ENCODE assay signal across 14 cellular contexts in the genomic region with DNA sequence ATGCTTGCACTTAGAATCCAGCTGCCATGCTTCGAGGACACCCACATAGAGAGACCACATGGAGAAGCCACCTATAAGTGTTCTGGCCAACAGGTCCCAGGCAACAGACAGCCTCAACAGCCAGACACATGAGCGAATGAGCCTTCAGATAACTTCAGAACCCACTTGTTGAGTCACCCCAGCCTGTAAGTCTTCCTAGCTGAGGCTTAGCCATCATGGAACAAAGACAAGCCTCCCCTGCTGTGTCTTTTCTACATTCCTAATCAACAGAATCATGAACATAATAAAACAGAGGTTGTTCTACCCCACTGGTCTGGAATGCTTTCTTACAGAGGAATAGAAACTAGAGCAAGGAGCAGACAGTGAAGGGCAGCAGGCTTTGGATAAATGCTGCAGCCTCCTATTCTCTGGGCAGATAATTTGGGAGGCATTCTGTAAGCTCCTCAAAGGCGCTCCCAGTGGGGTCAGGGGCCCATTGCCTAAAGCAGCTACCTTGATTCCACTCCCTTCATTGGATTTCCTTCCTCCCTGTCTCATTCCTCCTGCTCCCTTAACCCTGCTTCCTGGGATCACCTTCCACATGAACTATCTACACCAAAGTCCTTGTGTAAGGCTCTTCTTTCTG. TPM values are rescaled to one million over a fixed set of nuclear protein-coding genes. Genes with fewer than 3 reads are reported as not detected.
DNase-seq lines count a peak whose midpoint lies in the region; ATAC-seq and TF ChIP-seq lines count a peak whose summit lies in the region.
"Had no signal": no experiment of that assay in that cellular context is flagged by ENCODE, and none has a peak within 500 bp of the region (broad histone marks: within the 10 kb centered on the region; RNA-seq: fewer than 3 reads in every experiment).

No MANE protein-coding gene starts in this region.

- H2BK5ac ChIP-seq in IMR-90 (ENCODE audit: low read depth, low read length, poor library complexity, severe bottlenecking): no peak overlapping the region

- no peaks in the 10 kb centered on the region for H3K9me3 Mint-ChIP-seq in endodermal cell
- H3K9me3 Mint-ChIP-seq: activated T-cell treated with anti-CD3 and anti-CD28 coated beads, Interleukin-2, amount 50 U/mL, for 72 hours; stimulated activated naive CD8-positive, alpha-beta T cell treated with anti-CD3 and anti-CD28 coated beads, Interleukin-15, amount 100 ng/mL, for 72 hours had no signal

- no peak overlapping the region for H3K4me3 Mint-ChIP-seq in endodermal cell
- H3K4me3 Mint-ChIP-seq: activated T-cell treated with anti-CD3 and anti-CD28 coated beads, Interleukin-2, amount 50 U/mL, for 72 hours; stimulated activated naive CD8-positive, alpha-beta T cell treated with anti-CD3 and anti-CD28 coated beads, Interleukin-15, amount 100 ng/mL, for 72 hours had no signal

- in situ Hi-C loops in IMR-90 (cut with MboI; ENCODE audit: low sequenced_read_pairs): no loop called here

- no peak overlapping the region for H3K27ac ChIP-seq in IMR-90 (ENCODE audit: insufficient read depth, low read length)
- H3K27ac ChIP-seq in endodermal cell (ENCODE audit: low read depth, low read length): peak overlapping the region; percentile 47
- H3K27ac ChIP-seq: ascending aorta; BLaER1 treated with 17β-estradiol and CSF1 and Interleukin-3, amounts not matched to agents 10 nM and 100 nM had no signal

- no peak overlapping the region for H2BK20ac ChIP-seq in IMR-90 (ENCODE audit: low read depth, low read length)

- intact Hi-C loops in IMR-90 (cut with micrococcal nuclease): no loop called here

- TF ChIP-seq POLR2A in IMR-90 (IDR thresholded peaks at IDR 0.05; ENCODE audit: low read depth, low read length): no peak

- no peak overlapping the region for H3K18ac ChIP-seq in IMR-90 (ENCODE audit: low read depth, low read length)

- CTCF ChIA-PET in BJ (lab: Yijun Ruan, JAX): interaction anchor here (1.0 to 3.6 kb wide), 10 partner anchors 8 to 1249 kb away, joined by 3 to 28 read pairs (median 5); no protein-coding TSS in a partner anchor
- CTCF ChIA-PET in IMR-90 (lab: Yijun Ruan, JAX): no interaction called here

- H3K79me1 ChIP-seq in IMR-90 (ENCODE audit: low read depth in 1 of 2, low read length in 2 of 2): no peaks in the 10 kb centered on the region

- no peaks in the 10 kb centered on the region for H3K36me3 Mint-ChIP-seq in endodermal cell (ENCODE audit: low read depth)

- no peak overlapping the region for H2AK9ac ChIP-seq in IMR-90 (replicated peaks; ENCODE audit: low read depth, low read length, poor library complexity)

- H4K8ac ChIP-seq in IMR-90 (ENCODE audit: low read depth in 2 of 2, low read length in 2 of 2): no peak overlapping the region

- H2AK5ac ChIP-seq in IMR-90 (ENCODE audit: low read depth, low read length): no peak overlapping the region

- TF ChIP-seq CTCF in BJ (IDR thresholded peaks at IDR 0.05; ENCODE audit: insufficient read depth, low read depth, low read length) (no peak), IMR-90 (conservative IDR thresholded peaks at IDR 0.05; ENCODE audit: low read depth, low read length) (no peak), endodermal cell (conservative IDR thresholded peaks at IDR 0.05) (no peak)

- no peak overlapping the region for H3K27ac Mint-ChIP-seq in endodermal cell
- H3K27ac Mint-ChIP-seq: activated T-cell treated with anti-CD3 and anti-CD28 coated beads, Interleukin-2, amount 50 U/mL, for 72 hours; stimulated activated naive CD8-positive, alpha-beta T cell treated with anti-CD3 and anti-CD28 coated beads, Interleukin-15, amount 100 ng/mL, for 72 hours had no signal

- H3K4me1 ChIP-seq in IMR-90 (ENCODE audit: control insufficient read depth, insufficient read depth, low read length) (no peaks in the 10 kb centered on the region; the same call in 1 of the 2 replicates), endodermal cell (ENCODE audit: control insufficient read depth, insufficient read depth, low read length) (no peaks in the 10 kb centered on the region)

- H3K36me3 ChIP-seq in BJ (ENCODE audit: control insufficient read depth, insufficient read depth, low read length) (no peaks in the 10 kb centered on the region), IMR-90 (ENCODE audit: control insufficient read depth, insufficient read depth, low read length) (no peaks in the 10 kb centered on the region), endodermal cell (ENCODE audit: control insufficient read depth, insufficient read depth, low read length) (no peaks in the 10 kb centered on the region)
- H3K36me3 ChIP-seq: ascending aorta; BLaER1 treated with 17β-estradiol and CSF1 and Interleukin-3, amounts not matched to agents 10 nM and 100 nM had no signal

- no peak overlapping the region for H3K4me2 ChIP-seq in IMR-90 (ENCODE audit: low read depth, low read length)
- H3K4me2 ChIP-seq: BLaER1 treated with 17β-estradiol and CSF1 and Interleukin-3, amounts not matched to agents 10 nM and 100 nM had no signal

- H4K5ac ChIP-seq in IMR-90 (ENCODE audit: low read depth, low read length): no peak overlapping the region

- TF ChIP-seq RAD21 in IMR-90 (IDR thresholded peaks at IDR 0.05; ENCODE audit: low read length): no peak

- H3K23ac ChIP-seq in IMR-90 (ENCODE audit: low read depth, low read length): no peak overlapping the region

- H3K9me3 ChIP-seq in IMR-90 (ENCODE audit: control insufficient read depth, insufficient read depth, low read length) (no peaks in the 10 kb centered on the region), endodermal cell (ENCODE audit: control insufficient read depth, low read length) (no peaks in the 10 kb centered on the region)
- H3K9me3 ChIP-seq: ascending aorta; BLaER1 treated with 17β-estradiol and CSF1 and Interleukin-3, amounts not matched to agents 10 nM and 100 nM had no signal

- no peak overlapping the region for H2AFZ ChIP-seq in IMR-90 (replicated peaks; ENCODE audit: low read length, poor library complexity)

- BruUV-seq in IMR-90 (replicated peaks; lab: Mats Ljungman, UMichigan): no TSS peak

- peaks cover 4% of the 10 kb centered on the region; the same call in 1 of the 2 replicates for H3K27me3 ChIP-seq in BJ (ENCODE audit: control insufficient read depth, insufficient read depth, low read length)
- peaks cover 31% of the 10 kb centered on the region for H3K27me3 ChIP-seq in IMR-90 (ENCODE audit: control insufficient read depth, insufficient read depth, low read length)
- peaks cover 20% of the 10 kb centered on the region for H3K27me3 ChIP-seq in endodermal cell (ENCODE audit: control insufficient read depth, insufficient read depth, low read length, poor library complexity, severe bottlenecking)
- H3K27me3 ChIP-seq: ascending aorta had no signal

- 43% methylated on average over 1 of the region's 3 CpGs; no CpG with 5 or more reads in 1 of the 2 experiments for WGBS in IMR-90 (ENCODE audit: extremely low coverage in 2 of 2, insufficient read length in 1 of 2), 2 experiments
- 68 to 76% methylated on average over 2 to 3 of the region's 3 CpGs for WGBS in endodermal cell (ENCODE audit: insufficient coverage in 1 of 2, insufficient read length in 1 of 2), 2 experiments

- H3K4me1 Mint-ChIP-seq in endodermal cell: peaks cover 12% of the 10 kb centered on the region

- H2BK120ac ChIP-seq in IMR-90 (ENCODE audit: low read depth, low read length): no peak overlapping the region

- no peak overlapping the region for H3K56ac ChIP-seq in IMR-90 (ENCODE audit: extremely low read depth, insufficient read depth, low read length)

- H4K20me1 ChIP-seq in IMR-90 (ENCODE audit: insufficient read depth, low read length): peaks cover 2% of the 10 kb centered on the region; the same call in 1 of the 2 replicates

- H3K4me3 ChIP-seq in BJ (ENCODE audit: low read depth, low read length): no peak overlapping the region
- H3K4me3 ChIP-seq in IMR-90 (ENCODE audit: insufficient read depth, low read depth, low read length): no peak overlapping the region
- no peak overlapping the region for H3K4me3 ChIP-seq in endodermal cell (ENCODE audit: low read length)
- H3K4me3 ChIP-seq: ascending aorta; BLaER1 treated with 17β-estradiol and CSF1 and Interleukin-3, amounts not matched to agents 10 nM and 100 nM had no signal

- H3K9ac ChIP-seq in IMR-90 (ENCODE audit: low read depth, low read length) (no peak overlapping the region), endodermal cell (ENCODE audit: extremely low read depth, low read length, poor library complexity, severe bottlenecking) (no peak overlapping the region)
- H3K9ac ChIP-seq: BLaER1 treated with 17β-estradiol and CSF1 and Interleukin-3, amounts not matched to agents 10 nM and 100 nM had no signal

- dilution Hi-C loops in IMR-90 (cut with HindIII; ENCODE audit: low sequenced_read_pairs, unreplicated experiment): no loop called here

- no peak overlapping the region for H4K91ac ChIP-seq in IMR-90 (ENCODE audit: insufficient read depth, low read depth, low read length)

- peaks cover 23% of the 10 kb centered on the region for H3K27me3 Mint-ChIP-seq in endodermal cell (ENCODE audit: insufficient read depth)

- H3K14ac ChIP-seq in IMR-90 (replicated peaks; ENCODE audit: low read depth, low read length): no peak overlapping the region

- ATAC-seq in IMR-90 (ENCODE audit: low read depth): no peak
- no peak for ATAC-seq in HG03045 (IDR thresholded peaks at IDR 0.05; ENCODE audit: unreplicated experiment)
- ATAC-seq in GM21390 (IDR thresholded peaks at IDR 0.05; ENCODE audit: unreplicated experiment): no peak
- ATAC-seq: activated T-cell treated with anti-CD3 and anti-CD28 coated beads, Interleukin-2, amount 50 U/mL, for 72 hours; stimulated activated naive CD8-positive, alpha-beta T cell treated with anti-CD3 and anti-CD28 coated beads, Interleukin-15, amount 100 ng/mL, for 72 hours had no signal

- POLR2A ChIA-PET in BJ (lab: Charles Lee): no interaction called here
- POLR2A ChIA-PET in IMR-90 (lab: Charles Lee; ENCODE audit: unreplicated experiment): no interaction called here

- no peak overlapping the region for H3K4ac ChIP-seq in IMR-90 (ENCODE audit: low read depth, low read length)

- H2BK15ac ChIP-seq in IMR-90 (ENCODE audit: low read depth, low read length): no peak overlapping the region

- H3K9me1 ChIP-seq in IMR-90 (ENCODE audit: insufficient read depth, low read length): peaks cover 2% of the 10 kb centered on the region; the same call in 1 of the 2 replicates

- DNase-seq in BJ (ENCODE audit: low read depth) (peak; percentile 30), IMR-90 (peak; percentile 78), endodermal cell (peak; percentile 68), kidney tubule cell (ENCODE audit: low spot score) (peak; percentile 99), NOMO-1 treated with DMSO at 0.1 percent for 48 hours (lab: John Stamatoyannopoulos, UW; ENCODE audit: unreplicated experiment) (no peak)
- DNase-seq in activated T-cell treated with anti-CD3 and anti-CD28 coated beads, Interleukin-2, amount 50 U/mL, for 48 hours: no peak
- DNase-seq: activated CD4-positive, alpha-beta T cell treated with anti-CD3 and anti-CD28 coated beads for 4 hours; activated T-cell treated with anti-CD3 and anti-CD28 coated beads, Interleukin-2, amount 50 U/mL, for 72 hours; midbrain; stimulated activated naive CD8-positive, alpha-beta T cell treated with anti-CD3 and anti-CD28 coated beads, Interleukin-15, amount 100 ng/mL, for 72 hours had no signal

RNA-seq across cellular contexts. Expression of a gene that starts 4.6 kb away (rescaled TPM):
- polyA plus RNA-seq in BJ (2011; rRNA removed) (0.05 and 0.06 TPM in 2 replicates), IMR-90 (2012; rRNA removed) (0.03 and 0.05 TPM in 2 replicates)
- polyA minus RNA-seq in BJ (2011; rRNA and poly(A)+ RNA removed): 0.10 TPM in 1 of 2 replicates, not detected in the other
- total RNA-seq in IMR-90 (2012; rRNA removed) (under 0.01 TPM in 2 replicates), endodermal cell (under 1 TPM; 0.11 to 0.18 TPM)
- 0.13 TPM in 1 of 2 replicates, not detected in the other for polyA plus RNA-seq in IMR-90 (2012; cell fraction: cytosol; rRNA removed)
- polyA plus RNA-seq in IMR-90 (2012; cell fraction: nucleus; rRNA removed; ENCODE audit: low replicate concordance): 0.01 and 0.21 TPM in 2 replicates
- polyA plus RNA-seq in endodermal cell (2013, experiment 1 of 2): 0.43 TPM
- polyA plus RNA-seq in endodermal cell (2013, experiment 2 of 2): 0.33 TPM
- total RNA-seq: ascending aorta had no signal

Comparison
In these comparisons a context has a peak if more than half of its experiments do, and no peak if none do; other contexts are left out.
1. DNase-seq: peak in BJ (single experiment), IMR-90 (single experiment), endodermal cell (single experiment) and kidney tubule cell (single experiment); none in NOMO-1 treated with DMSO at 0.1 percent for 48 hours (single experiment) and activated T-cell treated with anti-CD3 and anti-CD28 coated beads, Interleukin-2, amount 50 U/mL, for 48 hours (0 of 2).